ENCODE assay signal across 28 cellular contexts in genomic region chr2:17763641-17764333, GRCh38. TPM values are rescaled to one million over a fixed set of nuclear protein-coding genes. Genes with fewer than 3 reads are reported as not detected.
"Had no signal": no experiment of that assay in that cellular context is flagged by ENCODE, and none has a peak within 500 bp of the region (broad histone marks: within the 10 kb centered on the region; RNA-seq: fewer than 3 reads in every experiment).

No MANE protein-coding gene starts in this region.

- ATAC-seq: activated CD8-positive, alpha-beta memory T cell treated with anti-CD3 and anti-CD28 coated beads, Interleukin-2, amount 10 ng/mL, durations not matched to agents 7 days and 5 days; Panc1; Right ventricle myocardium inferior; T-cell had no signal

- H3K27ac ChIP-seq: coronary artery, SK-N-MC had no signal

- DNase-seq: activated B cell treated with CpG ODN at 0.5 μM for 24 hours; activated CD4-positive, alpha-beta T cell treated with anti-CD3 and anti-CD28 coated beads for 1 hour; activated CD4-positive, alpha-beta T cell treated with anti-CD3 and anti-CD28 coated beads, Interleukin-2, amount 10 ng/mL, durations not matched to agents 24 days and 14 days; activated CD4-positive, alpha-beta T cell treated with anti-CD3 and anti-CD28 coated beads, Interleukin-2, amount 50 U/mL, for 48 hours; activated CD8-positive, alpha-beta memory T cell treated with anti-CD3 and anti-CD28 coated beads, Interleukin-2, amount 10 ng/mL, durations not matched to agents 7 days and 5 days; activated effector memory CD4-positive, alpha-beta T cell treated with Interleukin-2 at 50 U/mL for 16 hours; activated naive CD4-positive, alpha-beta T cell; activated T-cell treated with anti-CD3 and anti-CD28 coated beads, Interleukin-2, amount 50 U/mL, for 24 hours; caudate nucleus; Kasumi-1; NCI-H1105; NCI-H1436; NCI-H187; NCI-H2081; NCI-H510A treated with DMSO at 0.1 percent for 48 hours; NCI-H69; NK-92 treated with Interleukin-12 subunit alpha and Interleukin-12 subunit beta, amount 100 ng/mL, for 24 hours; RPMI8226; T-cell; T-helper 2 cell; T1000 had no signal

- H3K4me3 ChIP-seq: coronary artery, SK-N-MC had no signal

RNA-seq across cellular contexts. Expression of gene MSGN1, which starts 52.5 kb away (rescaled TPM):
- total RNA-seq: activated CD4-positive, alpha-beta T cell treated with anti-CD3 and anti-CD28 coated beads, Interleukin-2, amount 10 ng/mL, durations not matched to agents 24 days and 14 days; activated CD8-positive, alpha-beta memory T cell treated with anti-CD3 and anti-CD28 coated beads, Interleukin-2, amount 10 ng/mL, durations not matched to agents 7 days and 5 days; activated T-helper 1 cell treated with anti-CD3 and anti-CD28 coated beads, Interleukin-12 subunit alpha, Interleukin-12 subunit beta, Interleukin-2, Interleukin-4 antibody, amounts not matched to agents 30 ng/mL and 10 ng/mL and 1 ng/mL, durations not matched to agents 14 hours and 24 hours and 36 hours; chondrocyte; OCI-LY7; Right ventricle myocardium inferior; T-cell had no signal
